10 cellular contexts compared by ENCODE assay signal in the genomic region with DNA sequence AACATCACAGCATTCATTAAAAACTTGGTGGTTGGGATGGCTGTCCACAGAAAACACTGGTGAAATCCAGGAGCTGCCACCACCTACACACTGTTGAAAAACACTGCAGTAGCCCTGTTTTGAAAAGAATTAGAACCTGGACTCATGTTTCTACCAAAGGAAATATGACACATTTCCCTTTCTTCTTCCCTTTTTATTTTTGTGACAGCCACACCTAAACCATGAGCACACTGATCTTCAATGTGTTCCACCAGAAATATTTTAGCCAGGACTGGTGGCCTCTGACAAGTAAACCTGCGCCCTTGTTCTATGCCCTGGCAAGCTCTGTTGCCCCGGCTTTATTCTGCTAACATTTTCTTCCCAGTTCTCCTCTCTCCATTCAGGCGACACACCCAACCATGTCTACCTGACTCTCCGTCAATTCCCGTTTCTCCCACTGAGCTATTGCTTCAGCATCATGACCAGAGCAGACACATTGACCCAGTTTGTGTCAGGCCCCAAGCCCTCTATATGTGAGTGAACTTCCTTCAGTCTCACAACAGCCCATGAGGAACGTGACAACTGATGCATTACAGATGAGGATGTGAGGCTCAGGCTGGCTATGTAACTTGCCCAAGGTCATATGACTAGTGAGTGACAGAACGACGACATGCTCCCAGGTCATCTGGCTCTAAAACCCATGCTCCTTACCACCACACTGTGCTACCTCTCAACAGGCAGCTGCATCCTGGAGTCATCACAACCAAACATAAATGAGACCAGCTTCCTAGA. TPM values are rescaled to one million over a fixed set of nuclear protein-coding genes. Genes with fewer than 3 reads are reported as not detected.
DNase-seq lines count a peak whose midpoint lies in the region; ATAC-seq, FAIRE-seq and TF ChIP-seq lines count a peak whose summit lies in the region.
"Had no signal": no experiment of that assay in that cellular context is flagged by ENCODE, and none has a peak within 500 bp of the region (broad histone marks: within the 10 kb centered on the region; RNA-seq: fewer than 3 reads in every experiment).

No MANE protein-coding gene starts in this region.

- H3F3A ChIP-seq in SK-N-SH (replicated peaks; ENCODE audit: insufficient read depth): no peaks in the 10 kb centered on the region

- H3K36me3 Mint-ChIP-seq in CD4-positive, alpha-beta memory T cell: peaks cover 52 to 64% of the 10 kb centered on the region in 2 donors
- H3K36me3 Mint-ChIP-seq in natural killer cell: peaks cover 28% of the 10 kb centered on the region

- peak overlapping the region in 6 of 7 donors; percentile 4 to 80 (median 69) for H3K27ac Mint-ChIP-seq in CD4-positive, alpha-beta memory T cell
- H3K27ac Mint-ChIP-seq in natural killer cell: peak overlapping the region; percentile 95 to 98

- TF ChIP-seq CTCF in ascending aorta (IDR thresholded peaks at IDR 0.05) (no peak), natural killer cell (IDR thresholded peaks at IDR 0.05) (no peak), SK-N-SH (IDR thresholded peaks at IDR 0.05) (no peak)

- CTCF ChIA-PET in CD4-positive, alpha-beta memory T cell (lab: Charles Lee; ENCODE audit: partially characterized antibody): interaction anchor here (1.0 to 6.4 kb wide), 4 partner anchors 9 to 197 kb away, joined by 3 to 113 read pairs (median 34); partner anchors contain the start of genes AGBL3 and CYREN
- CTCF ChIA-PET in SK-N-SH (lab: Yijun Ruan, JAX): interaction anchor here (0.6 to 1.1 kb wide), 3 partner anchors 19 to 539 kb away, joined by 3 to 6 read pairs (median 4); partner anchors contain the start of gene CYREN

- H3K4me1 Mint-ChIP-seq in CD4-positive, alpha-beta memory T cell: peaks cover 46 to 84% (median 63%) of the 10 kb centered on the region in 4 donors
- peaks cover 76 to 78% of the 10 kb centered on the region in 2 donors for H3K4me1 Mint-ChIP-seq in natural killer cell

- peak; percentile 25 for ATAC-seq in GM21423 (IDR thresholded peaks at IDR 0.05; ENCODE audit: unreplicated experiment)
- ATAC-seq in natural killer cell: peak in 1 of 3 donors; percentile 14

- no peak for TF ChIP-seq POLR2A in H54 (IDR thresholded peaks at IDR 0.05; ENCODE audit: low read depth, low read length)

- FAIRE-seq in H54 (lab: Jason Lieb, UNC): no peak

- TF ChIP-seq RAD21 in SK-N-SH (IDR thresholded peaks at IDR 0.05; ENCODE audit: low read length): no peak

- no peak overlapping the region for H3K4me3 ChIP-seq in CD4-positive, alpha-beta memory T cell (ENCODE audit: low read length in 2 of 2)
- H3K4me3 ChIP-seq in ascending aorta (no peak overlapping the region), SK-N-SH (ENCODE audit: low read depth in 2 of 2, low read length in 1 of 2) (no peak overlapping the region)

- intact Hi-C loops in CD4-positive, alpha-beta memory T cell (cut with micrococcal nuclease): no loop called here
- intact Hi-C loops in ascending aorta (cut with DNase I) (no loop called here), natural killer cell (cut with micrococcal nuclease) (no loop called here)

- H3K4me2 ChIP-seq in SK-N-SH: no peak overlapping the region

- H4K20me1 ChIP-seq in SK-N-SH (ENCODE audit: insufficient read depth): no peaks in the 10 kb centered on the region

- POLR2A ChIA-PET in CD4-positive, alpha-beta memory T cell (lab: Charles Lee; ENCODE audit: partially characterized antibody): interaction anchor here (0.5 to 7.2 kb wide), 4 partner anchors 7 to 165 kb away, joined by 3 to 215 read pairs (median 40); partner anchors contain the start of genes AGBL3 and CYREN
- POLR2A ChIA-PET in SK-N-SH (lab: Yijun Ruan, JAX): no interaction called here

- no peak overlapping the region for H3K27ac ChIP-seq in CD4-positive, alpha-beta memory T cell (ENCODE audit: low read depth, low read length)
- H3K27ac ChIP-seq in ascending aorta (peak overlapping the region; percentile 66 to 94), SK-N-SH (ENCODE audit: low read depth in 2 of 2, low read length in 1 of 2) (no peak overlapping the region)

- peaks cover 48% of the 10 kb centered on the region for H3K4me1 ChIP-seq in CD4-positive, alpha-beta memory T cell (ENCODE audit: insufficient read depth, low read length)
- H3K4me1 ChIP-seq in ascending aorta (peaks cover 4 to 22% of the 10 kb centered on the region in 2 donors), SK-N-SH (ENCODE audit: control insufficient read depth in 1 of 2, insufficient read depth in 2 of 2, low read depth in 1 of 2, low read length in 1 of 2) (peaks cover 0 to 2% of the 10 kb centered on the region in 2 experiments; a peak in 1 of 4 replicates)

- no peak for TF ChIP-seq EP300 in SK-N-SH (IDR thresholded peaks at IDR 0.05; ENCODE audit: borderline replicate concordance in 1 of 2, low read depth in 1 of 2, low read length in 1 of 2)

- H3K36me3 ChIP-seq in CD4-positive, alpha-beta memory T cell (ENCODE audit: insufficient read depth, low read length): no peaks in the 10 kb centered on the region
- no peaks in the 10 kb centered on the region for H3K36me3 ChIP-seq in ascending aorta
- no peaks in the 10 kb centered on the region for H3K36me3 ChIP-seq in SK-N-SH (replicated peaks in 1 of 2; ENCODE audit: control insufficient read depth in 1 of 2, insufficient read depth in 2 of 2, low read length in 1 of 2)

- H3K9me3 ChIP-seq in CD4-positive, alpha-beta memory T cell (ENCODE audit: control insufficient read depth in 1 of 2, low read length in 2 of 2): peaks cover 0 to 7% of the 10 kb centered on the region in 2 donors
- H3K9me3 ChIP-seq in ascending aorta: peaks cover 0 to 14% of the 10 kb centered on the region in 2 donors
- no peaks in the 10 kb centered on the region; the same call in 1 of the 2 replicates for H3K9me3 ChIP-seq in SK-N-SH

- DNase-seq in CD4-positive, alpha-beta memory T cell: no peak
- DNase-seq in ascending aorta (ENCODE audit: low spot score in 2 of 2): no peak
- no peak for DNase-seq in natural killer cell
- DNase-seq in pons (ENCODE audit: low spot score): no peak
- no peak for DNase-seq in H54 (ENCODE audit: insufficient read length, low spot score)
- no peak for DNase-seq in SK-N-SH
- DNase-seq in DMS53 (lab: John Stamatoyannopoulos, UW): no peak
- DNase-seq: DMS 273 treated with DMSO at 0.1 percent for 48 hours, NCI-H526 treated with DMSO at 0.1 percent for 48 hours had no signal

- 67% methylated on average over 8 of the region's 8 CpGs for WGBS in SK-N-SH (ENCODE audit: low lambda C conversion rate)

- peaks cover 5 to 38% (median 33%) of the 10 kb centered on the region in 8 donors for H3K9me3 Mint-ChIP-seq in CD4-positive, alpha-beta memory T cell
- H3K9me3 Mint-ChIP-seq in natural killer cell: peaks cover 8 to 11% of the 10 kb centered on the region in 2 donors

- H3K27me3 ChIP-seq in CD4-positive, alpha-beta memory T cell (ENCODE audit: insufficient read depth, low read length): no peaks in the 10 kb centered on the region
- H3K27me3 ChIP-seq in ascending aorta (no peaks in the 10 kb centered on the region), SK-N-SH (ENCODE audit: insufficient read depth) (no peaks in the 10 kb centered on the region)

- no peaks in the 10 kb centered on the region for H3K27me3 Mint-ChIP-seq in CD4-positive, alpha-beta memory T cell
- no peaks in the 10 kb centered on the region for H3K27me3 Mint-ChIP-seq in natural killer cell (ENCODE audit: low read depth in 2 of 2)

- H2AFZ ChIP-seq in SK-N-SH (ENCODE audit: low read depth): no peak overlapping the region

- H3K79me2 ChIP-seq in SK-N-SH (ENCODE audit: insufficient read depth): no peaks in the 10 kb centered on the region

- H3K4me3 Mint-ChIP-seq in CD4-positive, alpha-beta memory T cell: peak overlapping the region in 7 of 8 donors; percentile 17 to 96 (median 65)
- peak overlapping the region; percentile 93 for H3K4me3 Mint-ChIP-seq in natural killer cell

- no peak overlapping the region for H3K9ac ChIP-seq in SK-N-SH

- no peaks in the 10 kb centered on the region for H3K9me2 ChIP-seq in SK-N-SH

TF ChIP-seq in SK-N-SH, 30 proteins besides CTCF, POLR2A, EP300 and RAD21 (continues in another document):
- TF ChIP-seq ZBTB33 (IDR thresholded peaks at IDR 0.05; ENCODE audit: borderline replicate concordance, low read depth) (no peak), FOSL2 (IDR thresholded peaks at IDR 0.05; ENCODE audit: borderline replicate concordance, low read depth) (no peak), POLR2AphosphoS5 (IDR thresholded peaks at IDR 0.05; ENCODE audit: low read depth, low read length) (no peak), MEF2A (IDR thresholded peaks at IDR 0.05; ENCODE audit: borderline replicate concordance, low read depth) (no peak)

RNA-seq across cellular contexts. Expression of gene TMEM140, which starts 3.5 kb away (rescaled TPM):
- total RNA-seq in CD4-positive, alpha-beta memory T cell: 10 to 100 TPM; 28.3 to 31.3 TPM
- 10 to 100 TPM; 13.6 to 30.9 TPM for polyA plus RNA-seq in CD4-positive, alpha-beta memory T cell
- 26.9 TPM for total RNA-seq in ascending aorta
- 10 to 100 TPM; 60.0 to 81.7 (median 76.9) TPM for total RNA-seq in natural killer cell
- polyA plus RNA-seq in SK-N-SH (2012; rRNA removed): 0.10 and 0.12 TPM in 2 replicates
- 0.06 and 0.13 TPM in 2 replicates for polyA plus RNA-seq in SK-N-SH (2012; cell fraction: cytosol; rRNA removed)
- polyA plus RNA-seq in SK-N-SH (2012; cell fraction: nucleus; rRNA removed): 0.04 and 0.06 TPM in 2 replicates

RNA-seq across cellular contexts. Expression of gene CYREN, which starts 19.2 kb away (rescaled TPM):
- total RNA-seq in CD4-positive, alpha-beta memory T cell: 10 to 100 TPM; 45.3 to 46.5 TPM
- 10 to 100 TPM; 35.2 to 52.9 TPM for polyA plus RNA-seq in CD4-positive, alpha-beta memory T cell
- total RNA-seq in ascending aorta (21.6 TPM), natural killer cell (10 to 100 TPM; 26.1 to 33.9 (median 33.8) TPM)
- 53.4 and 60.6 TPM in 2 replicates for polyA plus RNA-seq in SK-N-SH (2012; rRNA removed)
- polyA plus RNA-seq in SK-N-SH (2012; cell fraction: cytosol; rRNA removed): 44.4 and 56.2 TPM in 2 replicates
- 39.5 and 39.9 TPM in 2 replicates for polyA plus RNA-seq in SK-N-SH (2012; cell fraction: nucleus; rRNA removed)

RNA-seq across cellular contexts. Expression of gene WDR91, which starts 60.0 kb away (rescaled TPM):
- 10 to 100 TPM; 29.1 to 29.4 TPM for total RNA-seq in CD4-positive, alpha-beta memory T cell
- 1 to 10 TPM; 2.3 to 8.9 TPM for polyA plus RNA-seq in CD4-positive, alpha-beta memory T cell
- 66.7 TPM for total RNA-seq in ascending aorta
- 10 to 100 TPM; 28.7 to 42.0 (median 39.2) TPM for total RNA-seq in natural killer cell
- polyA plus RNA-seq in SK-N-SH (2012; rRNA removed): 8.4 and 8.9 TPM in 2 replicates
- polyA plus RNA-seq in SK-N-SH (2012; cell fraction: cytosol; rRNA removed): 2.8 and 4.0 TPM in 2 replicates
- 42.2 and 42.4 TPM in 2 replicates for polyA plus RNA-seq in SK-N-SH (2012; cell fraction: nucleus; rRNA removed)

Comparison
In these comparisons a context has a peak if more than half of its experiments do, and no peak if none do; other contexts are left out.
1. H3K27ac ChIP-seq: peak in ascending aorta (2 of 2); none in CD4-positive, alpha-beta memory T cell (single experiment) and SK-N-SH (0 of 2).